Comparison of ENCODE assay signal across 20 cellular contexts in the genomic region with DNA sequence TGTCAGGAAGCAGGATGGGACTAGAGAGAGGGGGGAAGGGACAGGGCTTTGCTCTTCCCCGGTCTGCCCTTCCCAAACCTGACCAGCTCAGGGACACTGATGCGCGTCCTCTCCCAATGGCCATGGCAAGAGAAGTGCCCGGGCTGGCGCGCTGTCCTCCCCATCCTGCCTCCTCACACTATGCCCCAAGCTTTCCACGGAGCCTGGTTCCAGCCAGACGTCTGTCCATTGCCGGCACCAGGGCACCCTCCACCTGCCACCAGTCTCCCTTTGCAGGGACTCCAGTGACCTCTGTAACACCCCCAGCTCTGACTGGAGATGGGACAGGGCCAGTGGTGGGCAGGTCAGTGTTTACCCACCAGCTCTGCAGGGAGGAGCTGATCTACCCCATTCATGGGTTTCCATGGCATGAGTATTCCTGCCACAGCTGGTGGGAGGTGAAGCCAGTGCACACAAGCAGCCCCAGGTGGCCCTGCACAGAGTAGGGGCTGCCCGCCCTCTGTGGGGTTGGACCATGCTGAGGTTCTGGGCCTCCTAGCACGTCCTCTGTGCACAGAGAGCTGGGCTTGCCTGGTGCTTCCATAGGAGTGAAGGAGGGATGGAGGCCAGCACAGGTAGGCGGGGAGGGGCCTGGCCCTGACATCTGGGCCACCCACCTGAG.
"Had no signal": no experiment of that assay in that cellular context is flagged by ENCODE, and none has a peak within 500 bp of the region (broad histone marks: within the 10 kb centered on the region; RNA-seq: fewer than 3 reads in every experiment).

No MANE protein-coding gene starts in this region.

- H3K27me3 ChIP-seq: dorsolateral prefrontal cortex, esophagus muscularis mucosa, hepatocyte, neutrophil had no signal

- H3K4me1 ChIP-seq: esophagus muscularis mucosa, parathyroid adenoma had no signal

- ATAC-seq: activated T-cell treated with anti-CD3 and anti-CD28 coated beads, Interleukin-2, amount 50 U/mL, for 72 hours; effector memory CD8-positive, alpha-beta T cell; left lobe of liver; natural killer cell treated with Interleukin-12 subunit alpha and Interleukin-12 subunit beta and Interleukin-15 and Interleukin-18, amount 100 ng/mL, for 72 hours had no signal

- H2AFZ ChIP-seq: hepatocyte, parathyroid adenoma had no signal

- H3K36me3 ChIP-seq: neutrophil had no signal

- H3K4me2 ChIP-seq: hepatocyte had no signal

- DNase-seq: activated CD4-positive, alpha-beta memory T cell treated with anti-CD3 and anti-CD28 coated beads, Interleukin-2, amount 10 ng/mL, durations not matched to agents 7 days and 5 days; activated CD4-positive, alpha-beta T cell treated with anti-CD3 and anti-CD28 coated beads, Interleukin-2, amount 10 ng/mL, durations not matched to agents 24 days and 14 days; activated effector memory CD4-positive, alpha-beta T cell treated with anti-CD3 and anti-CD28 coated beads, Interleukin-2, amount 50 U/mL, for 16 hours; activated naive CD4-positive, alpha-beta T cell treated with anti-CD3 and anti-CD28 coated beads, Interleukin-2, amount 10 ng/mL, durations not matched to agents 7 days and 5 days; activated T-cell treated with anti-CD3 and anti-CD28 coated beads, Interleukin-2, amount 50 U/mL, for 72 hours; anterior cingulate cortex; central memory CD4-positive, alpha-beta T cell; dorsolateral prefrontal cortex; effector memory CD8-positive, alpha-beta T cell; glutamatergic neuron; immature natural killer cell; midbrain; stimulated activated CD4-positive, alpha-beta T cell treated with anti-CD3 and anti-CD28 coated beads, Interleukin-4, amount 100 ng/mL, for 4 hours; T1000 had no signal

- H3K27ac ChIP-seq: dorsolateral prefrontal cortex, esophagus muscularis mucosa, neutrophil, parathyroid adenoma had no signal

- H3K9me3 ChIP-seq: neutrophil had no signal

- H3K4me3 ChIP-seq: dorsolateral prefrontal cortex, esophagus muscularis mucosa, hepatocyte had no signal

- H3K9ac ChIP-seq: parathyroid adenoma had no signal
